In genomic region chrX:38105216-38105725, GRCh38 we compare ENCODE assay signal across 1 cellular context.
TF ChIP-seq lines count a peak whose summit lies in the region.

No MANE protein-coding gene starts in this region.

TF ChIP-seq in K562, 482 proteins besides CTCF, POLR2A, EP300 and RAD21 (continued from another document):
- TF ChIP-seq ZNF407 (IDR thresholded peaks at IDR 0.05; ENCODE audit: low read depth) = no peak
- no peak for TF ChIP-seq FOXA1 (IDR thresholded peaks at IDR 0.05; ENCODE audit: borderline replicate concordance)
- TF ChIP-seq PBX2 (CRISPR knock-in tag; IDR thresholded peaks at IDR 0.05; ENCODE audit: low read depth) = no peak
- TF ChIP-seq PBX2 (tag; conservative IDR thresholded peaks at IDR 0.05; ENCODE audit: low read depth) = no peak
- TF ChIP-seq GTF2F1 (IDR thresholded peaks at IDR 0.05; ENCODE audit: low read depth, low read length) = no peak
- TF ChIP-seq HMG20A (CRISPR knock-in tag; conservative IDR thresholded peaks at IDR 0.05) = no peak
- TF ChIP-seq NELFE (IDR thresholded peaks at IDR 0.05; ENCODE audit: insufficient read depth, insufficient read length) = no peak
- TF ChIP-seq ZBED1 (IDR thresholded peaks at IDR 0.05) = no peak
- TF ChIP-seq STAT5A (IDR thresholded peaks at IDR 0.05; ENCODE audit: borderline replicate concordance, low read length) = peak; percentile 53; the same call in 1 of the 2 replicates
- TF ChIP-seq SMARCB1 (IDR thresholded peaks at IDR 0.05; ENCODE audit: insufficient read length, low read depth) = no peak
- no peak for TF ChIP-seq ZNF253 (CRISPR knock-in tag; conservative IDR thresholded peaks at IDR 0.05)
- TF ChIP-seq SNRNP70 (optimal IDR thresholded peaks at IDR 0.05; ENCODE audit: low read depth, low read length) = no peak
- TF ChIP-seq THAP7 (CRISPR knock-in tag; IDR thresholded peaks at IDR 0.05) = no peak
- TF ChIP-seq ZNF444 (CRISPR knock-in tag; IDR thresholded peaks at IDR 0.05) = no peak
- TF ChIP-seq POLR2B (IDR thresholded peaks at IDR 0.05; ENCODE audit: low read depth, partially characterized antibody) = no peak
- no peak for TF ChIP-seq MNT (conservative IDR thresholded peaks at IDR 0.05)
- TF ChIP-seq CBFA2T2 (conservative IDR thresholded peaks at IDR 0.05) = peak; percentile 81
- no peak for TF ChIP-seq ZBTB34 (CRISPR knock-in tag; IDR thresholded peaks at IDR 0.05)
- TF ChIP-seq ZKSCAN1 (IDR thresholded peaks at IDR 0.05; ENCODE audit: low read depth, low read length) = no peak
- 0 out of 4 replicates have a peak, but pooled peaks of 1 of the 2 experiments have one; percentile 22 for TF ChIP-seq RCOR1 (IDR thresholded peaks at IDR 0.05; ENCODE audit: borderline replicate concordance in 1 of 2, low read depth in 2 of 2, low read length in 2 of 2)
- TF ChIP-seq NR2F6 (CRISPR knock-in tag; IDR thresholded peaks at IDR 0.05) = no peak
- no peak for TF ChIP-seq ARHGAP35 (IDR thresholded peaks at IDR 0.05; ENCODE audit: partially characterized antibody)
- no peak for TF ChIP-seq ZBTB26 (CRISPR knock-in tag; IDR thresholded peaks at IDR 0.05)
- peak; percentile 85 for TF ChIP-seq ARID1B (IDR thresholded peaks at IDR 0.05)
- TF ChIP-seq ZNF740 (CRISPR knock-in tag; IDR thresholded peaks at IDR 0.05) = no peak
- TF ChIP-seq ZNF740 (tag; IDR thresholded peaks at IDR 0.05) = no peak
- TF ChIP-seq XRCC3 (IDR thresholded peaks at IDR 0.05) = no peak
- TF ChIP-seq KLF13 (tag; IDR thresholded peaks at IDR 0.05; ENCODE audit: borderline replicate concordance, low read depth) = no peak
- no peak for TF ChIP-seq SNAPC5 (CRISPR knock-in tag; IDR thresholded peaks at IDR 0.05)
- TF ChIP-seq MCM2 (IDR thresholded peaks at IDR 0.05; ENCODE audit: low read depth) = no peak
- TF ChIP-seq TBP (optimal IDR thresholded peaks at IDR 0.05; ENCODE audit: low read depth, low read length) = no peak
- TF ChIP-seq DNMT1 (IDR thresholded peaks at IDR 0.05) = no peak
- TF ChIP-seq ZFP30 (CRISPR knock-in tag; IDR thresholded peaks at IDR 0.05; ENCODE audit: borderline replicate concordance) = no peak
- no peak for TF ChIP-seq CBX8 (IDR thresholded peaks at IDR 0.05; ENCODE audit: borderline replicate concordance, extremely low read depth, low read depth, low read length, poor library complexity, severe bottlenecking)
- TF ChIP-seq CREB1 (IDR thresholded peaks at IDR 0.05) = no peak
- TF ChIP-seq CREB1 (CRISPR knock-in tag; IDR thresholded peaks at IDR 0.05) = no peak
